Comparison of ENCODE assay signal across 18 cellular contexts in the genomic region with DNA sequence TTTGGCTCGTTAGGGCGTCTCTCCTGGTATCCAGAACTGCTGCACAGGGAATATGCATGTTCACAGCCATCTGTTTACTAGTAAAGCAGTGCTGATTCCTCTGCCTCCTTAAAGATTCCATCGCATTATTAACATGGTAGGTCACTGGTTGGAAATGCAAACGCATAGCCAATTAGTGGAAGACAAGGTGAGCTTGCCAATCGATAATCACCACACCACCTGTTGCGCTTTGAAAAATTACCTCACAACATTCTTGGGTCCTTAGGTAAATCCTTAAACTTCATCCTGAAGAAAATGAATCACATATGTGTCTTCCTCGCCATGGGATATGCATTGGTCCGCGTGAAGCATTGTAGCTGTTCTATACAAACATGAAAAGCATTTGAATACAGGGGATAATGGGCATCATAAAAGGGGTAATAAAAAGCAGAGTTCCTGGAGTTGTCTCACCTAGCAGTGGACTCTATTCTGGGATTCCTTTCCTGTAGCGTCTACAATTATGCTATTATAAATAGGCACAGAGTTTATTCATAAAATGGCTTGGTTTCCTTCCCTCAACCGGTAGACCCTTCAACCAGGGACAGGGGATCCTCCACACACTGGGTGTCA.
DNase-seq lines count a peak whose midpoint lies in the region; ATAC-seq, FAIRE-seq and TF ChIP-seq lines count a peak whose summit lies in the region.
"Had no signal": no experiment of that assay in that cellular context is flagged by ENCODE, and none has a peak within 500 bp of the region (broad histone marks: within the 10 kb centered on the region; RNA-seq: fewer than 3 reads in every experiment).

No MANE protein-coding gene starts in this region.

- peak; percentile 99 for FAIRE-seq in G401.6 (lab: Jason Lieb, UNC)
- FAIRE-seq: A549, HepG2 had no signal

- no peak for TF ChIP-seq CTCF in GM20000 (IDR thresholded peaks at IDR 0.05; ENCODE audit: extremely low read depth, missing control alignments)

- DNase-seq in DMS 273 (lab: John Stamatoyannopoulos, UW; ENCODE audit: unreplicated experiment) (peak; percentile 60), DMS 273 treated with DMSO at 0.1 percent for 48 hours (lab: John Stamatoyannopoulos, UW) (no peak), NCI-H69 (lab: John Stamatoyannopoulos, UW) (peak; percentile 75), left colon (no peak), NAMALWA (ENCODE audit: low spot score) (no peak), NCI-H187 (lab: John Stamatoyannopoulos, UW) (no peak), GM20000 (ENCODE audit: low spot score) (no peak)
- DNase-seq: AML-193; Calu3; CD4-positive, alpha-beta T cell; DMS79 treated with DMSO at 0.1 percent for 48 hours; GOT3; H7; KBM-7 had no signal

- peak; percentile 100 for ATAC-seq in left colon
- ATAC-seq: A549, HCT116, HepG2 had no signal

- intact Hi-C loops in left colon (cut with DNase I, micrococcal nuclease): no loop called here

Comparison
In these comparisons a context has a peak if more than half of its experiments do, and no peak if none do; other contexts are left out.
1. DNase-seq: peak in DMS 273 (single experiment) and NCI-H69 (single experiment); none in DMS 273 treated with DMSO at 0.1 percent for 48 hours (single experiment), left colon (0 of 2), NAMALWA (single experiment), NCI-H187 (0 of 2) and GM20000 (single experiment).